Comparison of ENCODE assay signal across 1 cellular context in the genomic region with DNA sequence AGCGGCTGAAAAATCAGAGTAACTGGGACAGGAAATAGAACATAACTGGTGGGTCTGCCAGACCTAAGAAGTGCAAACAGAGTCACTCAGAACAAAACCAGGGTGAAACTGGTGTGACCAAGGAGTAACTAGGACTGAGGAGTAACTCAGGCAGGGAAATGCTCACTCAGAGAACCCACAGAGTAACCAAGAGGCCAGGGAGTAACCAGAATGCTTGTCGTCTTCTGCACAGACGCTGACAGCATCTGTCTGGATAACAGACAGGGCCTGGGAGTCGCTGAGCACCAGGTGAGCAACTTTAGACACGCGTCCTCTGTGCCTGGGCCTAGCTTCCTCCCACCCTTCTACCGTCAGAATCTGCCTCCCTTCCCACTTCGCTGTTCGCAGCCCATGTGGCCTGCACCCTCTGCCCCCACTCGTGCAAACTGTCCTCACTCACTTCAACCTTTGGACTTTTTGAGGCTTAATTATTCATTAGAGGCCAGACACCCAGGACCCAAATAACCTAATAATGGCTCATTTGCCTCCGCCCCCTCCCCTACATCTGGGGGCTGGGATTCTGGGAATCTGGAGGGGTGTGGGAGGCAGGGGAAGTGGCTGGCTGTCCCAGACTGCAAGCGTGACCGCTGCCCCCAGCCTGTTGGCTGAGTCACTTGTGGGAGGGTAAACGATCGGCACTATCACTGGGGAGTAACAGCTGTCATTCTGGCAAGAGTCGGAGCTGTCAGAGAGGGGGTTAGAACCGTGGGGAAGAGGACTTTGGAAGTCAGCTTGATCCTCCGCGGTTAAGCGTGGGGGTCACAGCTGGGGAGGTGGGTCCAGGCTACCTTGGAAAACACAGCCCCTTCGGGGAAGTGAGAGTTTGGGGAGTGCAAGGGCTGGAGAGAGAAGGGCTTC.
TF ChIP-seq lines count a peak whose summit lies in the region.

No MANE protein-coding gene starts in this region.

TF ChIP-seq in HepG2, 621 proteins besides CTCF, POLR2A, EP300 and RAD21 (continued from another document and continues in another):
- TF ChIP-seq TIGD3 (CRISPR knock-in tag; IDR thresholded peaks at IDR 0.05; ENCODE audit: borderline replicate concordance): no peak
- TF ChIP-seq ZFP36L1 (CRISPR knock-in tag; IDR thresholded peaks at IDR 0.05): 0 out of 2 replicates have a peak, but pooled peaks have one; percentile 23
- TF ChIP-seq, protein P1, sequence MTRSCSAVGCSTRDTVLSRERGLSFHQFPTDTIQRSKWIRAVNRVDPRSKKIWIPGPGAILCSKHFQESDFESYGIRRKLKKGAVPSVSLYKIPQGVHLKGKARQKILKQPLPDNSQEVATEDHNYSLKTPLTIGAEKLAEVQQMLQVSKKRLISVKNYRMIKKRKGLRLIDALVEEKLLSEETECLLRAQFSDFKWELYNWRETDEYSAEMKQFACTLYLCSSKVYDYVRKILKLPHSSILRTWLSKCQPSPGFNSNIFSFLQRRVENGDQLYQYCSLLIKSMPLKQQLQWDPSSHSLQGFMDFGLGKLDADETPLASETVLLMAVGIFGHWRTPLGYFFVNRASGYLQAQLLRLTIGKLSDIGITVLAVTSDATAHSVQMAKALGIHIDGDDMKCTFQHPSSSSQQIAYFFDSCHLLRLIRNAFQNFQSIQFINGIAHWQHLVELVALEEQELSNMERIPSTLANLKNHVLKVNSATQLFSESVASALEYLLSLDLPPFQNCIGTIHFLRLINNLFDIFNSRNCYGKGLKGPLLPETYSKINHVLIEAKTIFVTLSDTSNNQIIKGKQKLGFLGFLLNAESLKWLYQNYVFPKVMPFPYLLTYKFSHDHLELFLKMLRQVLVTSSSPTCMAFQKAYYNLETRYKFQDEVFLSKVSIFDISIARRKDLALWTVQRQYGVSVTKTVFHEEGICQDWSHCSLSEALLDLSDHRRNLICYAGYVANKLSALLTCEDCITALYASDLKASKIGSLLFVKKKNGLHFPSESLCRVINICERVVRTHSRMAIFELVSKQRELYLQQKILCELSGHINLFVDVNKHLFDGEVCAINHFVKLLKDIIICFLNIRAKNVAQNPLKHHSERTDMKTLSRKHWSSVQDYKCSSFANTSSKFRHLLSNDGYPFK (CRISPR knock-in tag; IDR thresholded peaks at IDR 0.05; ENCODE audit: borderline replicate concordance): peak; percentile 50; the same call in 1 of the 2 replicates
- 0 out of 2 replicates have a peak, but pooled peaks have one; percentile 24 for TF ChIP-seq HMG20A (CRISPR knock-in tag; IDR thresholded peaks at IDR 0.05; ENCODE audit: borderline replicate concordance)
- no peak for TF ChIP-seq GZF1 (CRISPR knock-in tag; IDR thresholded peaks at IDR 0.05)
- TF ChIP-seq HMGA1 (CRISPR knock-in tag; conservative IDR thresholded peaks at IDR 0.05): no peak
- TF ChIP-seq POGZ (CRISPR knock-in tag; IDR thresholded peaks at IDR 0.05): no peak
- peak; percentile 31; the same call in 1 of the 2 replicates for TF ChIP-seq YEATS4 (CRISPR knock-in tag; IDR thresholded peaks at IDR 0.05; ENCODE audit: borderline replicate concordance)
- TF ChIP-seq RERE (CRISPR knock-in tag; IDR thresholded peaks at IDR 0.05; ENCODE audit: low read depth): no peak
- no peak for TF ChIP-seq TCF12 (IDR thresholded peaks at IDR 0.05)
- no peak for TF ChIP-seq TCF12 (CRISPR knock-in tag; IDR thresholded peaks at IDR 0.05)
- no peak for TF ChIP-seq MAFF (IDR thresholded peaks at IDR 0.05; ENCODE audit: low read depth, low read length)
- TF ChIP-seq, protein P2, sequence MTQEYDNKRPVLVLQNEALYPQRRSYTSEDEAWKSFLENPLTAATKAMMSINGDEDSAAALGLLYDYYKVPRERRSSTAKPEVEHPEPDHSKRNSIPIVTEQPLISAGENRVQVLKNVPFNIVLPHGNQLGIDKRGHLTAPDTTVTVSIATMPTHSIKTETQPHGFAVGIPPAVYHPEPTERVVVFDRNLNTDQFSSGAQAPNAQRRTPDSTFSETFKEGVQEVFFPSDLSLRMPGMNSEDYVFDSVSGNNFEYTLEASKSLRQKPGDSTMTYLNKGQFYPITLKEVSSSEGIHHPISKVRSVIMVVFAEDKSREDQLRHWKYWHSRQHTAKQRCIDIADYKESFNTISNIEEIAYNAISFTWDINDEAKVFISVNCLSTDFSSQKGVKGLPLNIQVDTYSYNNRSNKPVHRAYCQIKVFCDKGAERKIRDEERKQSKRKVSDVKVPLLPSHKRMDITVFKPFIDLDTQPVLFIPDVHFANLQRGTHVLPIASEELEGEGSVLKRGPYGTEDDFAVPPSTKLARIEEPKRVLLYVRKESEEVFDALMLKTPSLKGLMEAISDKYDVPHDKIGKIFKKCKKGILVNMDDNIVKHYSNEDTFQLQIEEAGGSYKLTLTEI (CRISPR knock-in tag; conservative IDR thresholded peaks at IDR 0.05): no peak
- TF ChIP-seq ZNF777 (CRISPR knock-in tag; IDR thresholded peaks at IDR 0.05): no peak
- no peak for TF ChIP-seq ZSCAN31 (CRISPR knock-in tag; IDR thresholded peaks at IDR 0.05; ENCODE audit: low read depth)
- 0 out of 2 replicates have a peak, but pooled peaks have one; percentile 17 for TF ChIP-seq TBX2 (CRISPR knock-in tag; IDR thresholded peaks at IDR 0.05; ENCODE audit: borderline replicate concordance)
- peak; percentile 65; the same call in 1 of the 2 replicates for TF ChIP-seq SIN3A (IDR thresholded peaks at IDR 0.05; ENCODE audit: borderline replicate concordance, low read depth, low read length)
- TF ChIP-seq, protein P3, sequence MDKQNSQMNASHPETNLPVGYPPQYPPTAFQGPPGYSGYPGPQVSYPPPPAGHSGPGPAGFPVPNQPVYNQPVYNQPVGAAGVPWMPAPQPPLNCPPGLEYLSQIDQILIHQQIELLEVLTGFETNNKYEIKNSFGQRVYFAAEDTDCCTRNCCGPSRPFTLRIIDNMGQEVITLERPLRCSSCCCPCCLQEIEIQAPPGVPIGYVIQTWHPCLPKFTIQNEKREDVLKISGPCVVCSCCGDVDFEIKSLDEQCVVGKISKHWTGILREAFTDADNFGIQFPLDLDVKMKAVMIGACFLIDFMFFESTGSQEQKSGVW (CRISPR knock-in tag; IDR thresholded peaks at IDR 0.05; ENCODE audit: borderline replicate concordance): no peak
- no peak for TF ChIP-seq MAF1 (CRISPR knock-in tag; IDR thresholded peaks at IDR 0.05; ENCODE audit: borderline replicate concordance)
- TF ChIP-seq NONO (IDR thresholded peaks at IDR 0.05): no peak
- no peak for TF ChIP-seq NONO (CRISPR knock-in tag; conservative IDR thresholded peaks at IDR 0.05)
- TF ChIP-seq SP5 (CRISPR knock-in tag; IDR thresholded peaks at IDR 0.05; ENCODE audit: borderline replicate concordance, low read depth): 0 out of 2 replicates have a peak, but pooled peaks have one; percentile 23
- TF ChIP-seq CREBL2 (CRISPR knock-in tag; IDR thresholded peaks at IDR 0.05; ENCODE audit: borderline replicate concordance): no peak
- TF ChIP-seq TGIF2 (CRISPR knock-in tag; IDR thresholded peaks at IDR 0.05): peak; percentile 10; the same call in 1 of the 2 replicates
- peak; percentile 37; the same call in 1 of the 2 replicates for TF ChIP-seq ZSCAN21 (CRISPR knock-in tag; IDR thresholded peaks at IDR 0.05; ENCODE audit: borderline replicate concordance)
- TF ChIP-seq MIER3 (CRISPR knock-in tag; IDR thresholded peaks at IDR 0.05; ENCODE audit: borderline replicate concordance): 0 out of 2 replicates have a peak, but pooled peaks have one; percentile 12
- no peak for TF ChIP-seq CAMTA2 (CRISPR knock-in tag; IDR thresholded peaks at IDR 0.05; ENCODE audit: borderline replicate concordance)
- TF ChIP-seq ZNF367 (CRISPR knock-in tag; IDR thresholded peaks at IDR 0.05; ENCODE audit: borderline replicate concordance): no peak
- TF ChIP-seq ZNF329 (CRISPR knock-in tag; IDR thresholded peaks at IDR 0.05; ENCODE audit: low read depth): no peak
- TF ChIP-seq AHDC1 (CRISPR knock-in tag; IDR thresholded peaks at IDR 0.05; ENCODE audit: borderline replicate concordance): 0 out of 2 replicates have a peak, but pooled peaks have one; percentile 26
- TF ChIP-seq SALL1 (CRISPR knock-in tag; IDR thresholded peaks at IDR 0.05): 0 out of 2 replicates have a peak, but pooled peaks have one; percentile 7
- no peak for TF ChIP-seq ZFYVE20 (CRISPR knock-in tag; IDR thresholded peaks at IDR 0.05; ENCODE audit: borderline replicate concordance, low read depth)
- TF ChIP-seq ZNF564 (CRISPR knock-in tag; IDR thresholded peaks at IDR 0.05): no peak
- no peak for TF ChIP-seq TBL1XR1 (IDR thresholded peaks at IDR 0.05; ENCODE audit: borderline replicate concordance, low read length, partially characterized antibody)
- TF ChIP-seq MED13 (CRISPR knock-in tag; IDR thresholded peaks at IDR 0.05): no peak
- no peak for TF ChIP-seq GTF3A (CRISPR knock-in tag; conservative IDR thresholded peaks at IDR 0.05)
